ENCODE assay signal across 20 cellular contexts in the genomic region with DNA sequence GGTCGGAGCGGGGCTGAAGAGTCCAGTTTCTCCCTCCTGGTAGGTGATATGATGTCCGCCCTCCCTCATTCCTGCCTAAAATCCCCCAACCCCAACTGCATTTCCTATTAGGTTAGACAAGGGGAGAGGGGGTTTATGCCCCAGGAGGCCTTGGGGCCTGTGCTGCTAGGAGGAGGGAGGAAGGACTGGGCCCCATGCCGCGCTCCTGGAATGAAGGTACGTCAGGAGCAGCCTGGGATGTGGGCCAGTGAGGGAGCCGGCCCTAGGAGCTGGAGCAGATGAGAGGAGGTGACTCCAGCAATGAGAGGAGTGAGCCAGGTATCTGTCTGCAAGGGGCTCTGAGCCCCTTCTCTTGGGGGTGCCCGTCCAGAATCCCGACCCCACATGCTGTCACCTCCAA.
"Had no signal": no experiment of that assay in that cellular context is flagged by ENCODE, and none has a peak within 500 bp of the region (broad histone marks: within the 10 kb centered on the region; RNA-seq: fewer than 3 reads in every experiment).

No MANE protein-coding gene starts in this region.

- H3K27me3 ChIP-seq: esophagus muscularis mucosa, gastrocnemius medialis, pancreas, right lobe of liver, spleen, transverse colon had no signal

- H3K4me3 ChIP-seq: esophagus muscularis mucosa, gastrocnemius medialis, mucosa of descending colon, pancreas, right lobe of liver, spleen, thoracic aorta, transverse colon had no signal

- H3K4me1 ChIP-seq: right lobe of liver had no signal

- DNase-seq: effector memory CD4-positive, alpha-beta T cell; gastrocnemius medialis; immature natural killer cell; left cardiac atrium; mammary epithelial cell; mucosa of descending colon; natural killer cell; nucleus accumbens; right lobe of liver; spleen; stimulated activated CD4-positive, alpha-beta T cell treated with anti-CD3 and anti-CD28 coated beads, Interleukin-15, amount 100 ng/mL, for 24 hours; stimulated activated CD4-positive, alpha-beta T cell treated with anti-CD3 and anti-CD28 coated beads, Interleukin-1b, Interleukin-23, amount 100 ng/mL, for 48 hours; stimulated activated CD4-positive, alpha-beta T cell treated with anti-CD3 and anti-CD28 coated beads, Interleukin-4, amount 100 ng/mL, for 4 hours; stimulated activated naive B cell treated with anti-CD40 and anti-IgM and Interleukin-4, amounts not matched to agents 10 μg/mL and 1 μg/mL and 100 μg/mL, for 72 hours; stimulated activated naive CD8-positive, alpha-beta T cell treated with anti-CD3 and anti-CD28 coated beads, Interleukin-15, amount 100 ng/mL, for 72 hours; transverse colon had no signal

- H3K36me3 ChIP-seq: esophagus muscularis mucosa, gastrocnemius medialis, pancreas, right lobe of liver, spleen, thoracic aorta, transverse colon had no signal

- ATAC-seq: gastrocnemius medialis; mucosa of descending colon; natural killer cell; right lobe of liver; stimulated activated naive B cell treated with anti-CD40 and anti-IgM and Interleukin-4, amounts not matched to agents 10 μg/mL and 1 μg/mL and 100 μg/mL, for 72 hours had no signal

- H3K9me3 ChIP-seq: esophagus muscularis mucosa, gastrocnemius medialis, mucosa of descending colon, pancreas, right lobe of liver, spleen, thoracic aorta, transverse colon had no signal

- H3K27ac ChIP-seq: epithelial cell of prostate, esophagus muscularis mucosa, right lobe of liver, spleen, thoracic aorta had no signal
